ENCODE assay signal across 1 cellular context in the genomic region with DNA sequence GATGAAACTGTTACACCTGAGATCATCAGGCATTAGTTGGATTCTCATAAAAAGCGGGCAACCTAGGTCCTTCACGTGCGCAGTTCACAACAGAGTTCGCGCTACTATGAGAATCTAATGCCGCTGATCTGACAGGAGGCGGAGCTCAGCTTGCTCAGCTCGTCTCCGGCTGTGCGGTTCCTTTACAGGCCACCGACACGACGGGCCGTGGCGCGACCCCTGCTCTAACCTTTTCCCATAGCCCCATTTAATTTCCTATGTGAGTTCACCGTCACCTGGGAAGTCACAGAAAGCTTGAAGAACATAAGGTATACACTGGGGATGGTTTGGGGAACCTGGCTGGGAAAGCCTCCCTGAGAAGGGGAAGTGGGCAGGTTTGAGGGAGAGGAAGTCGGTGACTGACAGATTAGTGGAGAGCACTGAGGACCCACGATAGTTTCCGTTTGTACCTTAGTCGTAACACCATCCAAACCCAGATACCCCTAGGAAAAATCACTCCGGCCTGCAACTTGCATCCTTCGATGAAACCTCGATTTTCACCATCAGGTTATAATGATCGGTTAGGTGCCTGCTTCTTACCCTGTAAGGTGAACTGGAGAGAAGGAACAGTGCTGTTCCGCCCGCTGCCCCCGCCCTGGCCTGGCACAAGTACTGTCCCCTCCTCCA.
TF ChIP-seq lines count a peak whose summit lies in the region.

No MANE protein-coding gene starts in this region.

TF ChIP-seq in A549, 52 proteins besides CTCF, POLR2A, EP300 and RAD21 (continued from another document):
- TF ChIP-seq USF2 (IDR thresholded peaks at IDR 0.05) = no peak
- TF ChIP-seq, protein P1, sequence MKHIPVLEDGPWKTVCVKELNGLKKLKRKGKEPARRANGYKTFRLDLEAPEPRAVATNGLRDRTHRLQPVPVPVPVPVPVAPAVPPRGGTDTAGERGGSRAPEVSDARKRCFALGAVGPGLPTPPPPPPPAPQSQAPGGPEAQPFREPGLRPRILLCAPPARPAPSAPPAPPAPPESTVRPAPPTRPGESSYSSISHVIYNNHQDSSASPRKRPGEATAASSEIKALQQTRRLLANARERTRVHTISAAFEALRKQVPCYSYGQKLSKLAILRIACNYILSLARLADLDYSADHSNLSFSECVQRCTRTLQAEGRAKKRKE (CRISPR knock-in tag; IDR thresholded peaks at IDR 0.05; ENCODE audit: low read depth) = no peak
- no peak for TF ChIP-seq NPAS2 (CRISPR knock-in tag; IDR thresholded peaks at IDR 0.05; ENCODE audit: borderline replicate concordance)
